ENCODE assay signal across 1 cellular context in the genomic region with DNA sequence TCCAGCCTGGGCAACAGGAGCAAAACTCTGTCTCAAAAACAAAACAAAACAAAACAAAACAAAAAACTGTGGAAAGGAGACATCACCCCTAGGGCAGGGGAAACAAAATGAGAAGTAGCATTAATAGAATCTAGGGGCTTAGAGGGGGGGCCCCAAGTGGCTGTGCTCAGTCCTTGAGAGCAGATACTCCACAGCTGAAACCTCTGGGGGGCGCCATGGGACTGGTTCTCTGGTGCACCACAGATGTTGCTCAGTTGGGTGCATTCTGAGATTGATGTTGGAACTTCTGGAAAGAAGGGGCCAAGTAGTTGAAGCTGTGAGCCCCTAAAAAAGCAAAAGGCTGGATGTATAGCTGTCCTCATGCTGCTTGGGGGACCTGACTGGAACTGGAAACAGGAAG.
TF ChIP-seq lines count a peak whose summit lies in the region.

No MANE protein-coding gene starts in this region.

TF ChIP-seq in K562, 482 proteins besides CTCF, POLR2A, EP300 and RAD21 (continued from another document):
- TF ChIP-seq, protein P1, sequence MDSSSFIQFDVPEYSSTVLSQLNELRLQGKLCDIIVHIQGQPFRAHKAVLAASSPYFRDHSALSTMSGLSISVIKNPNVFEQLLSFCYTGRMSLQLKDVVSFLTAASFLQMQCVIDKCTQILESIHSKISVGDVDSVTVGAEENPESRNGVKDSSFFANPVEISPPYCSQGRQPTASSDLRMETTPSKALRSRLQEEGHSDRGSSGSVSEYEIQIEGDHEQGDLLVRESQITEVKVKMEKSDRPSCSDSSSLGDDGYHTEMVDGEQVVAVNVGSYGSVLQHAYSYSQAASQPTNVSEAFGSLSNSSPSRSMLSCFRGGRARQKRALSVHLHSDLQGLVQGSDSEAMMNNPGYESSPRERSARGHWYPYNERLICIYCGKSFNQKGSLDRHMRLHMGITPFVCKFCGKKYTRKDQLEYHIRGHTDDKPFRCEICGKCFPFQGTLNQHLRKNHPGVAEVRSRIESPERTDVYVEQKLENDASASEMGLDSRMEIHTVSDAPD (CRISPR knock-in tag; IDR thresholded peaks at IDR 0.05), result no peak
- TF ChIP-seq ZEB2 (IDR thresholded peaks at IDR 0.05) (no peak), MITF (IDR thresholded peaks at IDR 0.05) (no peak), REST (CRISPR knock-in tag; IDR thresholded peaks at IDR 0.05; ENCODE audit: low read depth) (no peak), ELF2 (CRISPR knock-in tag; IDR thresholded peaks at IDR 0.05) (no peak), ELF4 (CRISPR knock-in tag; IDR thresholded peaks at IDR 0.05) (no peak), FOXP1 (CRISPR knock-in tag; IDR thresholded peaks at IDR 0.05) (no peak), THRAP3 (IDR thresholded peaks at IDR 0.05; ENCODE audit: borderline replicate concordance) (no peak), ZNF212 (CRISPR knock-in tag; IDR thresholded peaks at IDR 0.05) (no peak), BCOR (IDR thresholded peaks at IDR 0.05) (no peak), PRDM10 (IDR thresholded peaks at IDR 0.05; ENCODE audit: partially characterized antibody) (no peak)
- TF ChIP-seq, protein P2, sequence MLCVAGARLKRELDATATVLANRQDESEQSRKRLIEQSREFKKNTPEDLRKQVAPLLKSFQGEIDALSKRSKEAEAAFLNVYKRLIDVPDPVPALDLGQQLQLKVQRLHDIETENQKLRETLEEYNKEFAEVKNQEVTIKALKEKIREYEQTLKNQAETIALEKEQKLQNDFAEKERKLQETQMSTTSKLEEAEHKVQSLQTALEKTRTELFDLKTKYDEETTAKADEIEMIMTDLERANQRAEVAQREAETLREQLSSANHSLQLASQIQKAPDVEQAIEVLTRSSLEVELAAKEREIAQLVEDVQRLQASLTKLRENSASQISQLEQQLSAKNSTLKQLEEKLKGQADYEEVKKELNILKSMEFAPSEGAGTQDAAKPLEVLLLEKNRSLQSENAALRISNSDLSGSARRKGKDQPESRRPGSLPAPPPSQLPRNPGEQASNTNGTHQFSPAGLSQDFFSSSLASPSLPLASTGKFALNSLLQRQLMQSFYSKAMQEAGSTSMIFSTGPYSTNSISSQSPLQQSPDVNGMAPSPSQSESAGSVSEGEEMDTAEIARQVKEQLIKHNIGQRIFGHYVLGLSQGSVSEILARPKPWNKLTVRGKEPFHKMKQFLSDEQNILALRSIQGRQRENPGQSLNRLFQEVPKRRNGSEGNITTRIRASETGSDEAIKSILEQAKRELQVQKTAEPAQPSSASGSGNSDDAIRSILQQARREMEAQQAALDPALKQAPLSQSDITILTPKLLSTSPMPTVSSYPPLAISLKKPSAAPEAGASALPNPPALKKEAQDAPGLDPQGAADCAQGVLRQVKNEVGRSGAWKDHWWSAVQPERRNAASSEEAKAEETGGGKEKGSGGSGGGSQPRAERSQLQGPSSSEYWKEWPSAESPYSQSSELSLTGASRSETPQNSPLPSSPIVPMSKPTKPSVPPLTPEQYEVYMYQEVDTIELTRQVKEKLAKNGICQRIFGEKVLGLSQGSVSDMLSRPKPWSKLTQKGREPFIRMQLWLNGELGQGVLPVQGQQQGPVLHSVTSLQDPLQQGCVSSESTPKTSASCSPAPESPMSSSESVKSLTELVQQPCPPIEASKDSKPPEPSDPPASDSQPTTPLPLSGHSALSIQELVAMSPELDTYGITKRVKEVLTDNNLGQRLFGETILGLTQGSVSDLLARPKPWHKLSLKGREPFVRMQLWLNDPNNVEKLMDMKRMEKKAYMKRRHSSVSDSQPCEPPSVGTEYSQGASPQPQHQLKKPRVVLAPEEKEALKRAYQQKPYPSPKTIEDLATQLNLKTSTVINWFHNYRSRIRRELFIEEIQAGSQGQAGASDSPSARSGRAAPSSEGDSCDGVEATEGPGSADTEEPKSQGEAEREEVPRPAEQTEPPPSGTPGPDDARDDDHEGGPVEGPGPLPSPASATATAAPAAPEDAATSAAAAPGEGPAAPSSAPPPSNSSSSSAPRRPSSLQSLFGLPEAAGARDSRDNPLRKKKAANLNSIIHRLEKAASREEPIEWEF (CRISPR knock-in tag; IDR thresholded peaks at IDR 0.05), result no peak
